In genomic region chr1:27301582-27302199, GRCh38 we compare ENCODE assay signal across 15 cellular contexts. TPM values are rescaled to one million over a fixed set of nuclear protein-coding genes. Genes with fewer than 3 reads are reported as not detected.
DNase-seq lines count a peak whose midpoint lies in the region; ATAC-seq and TF ChIP-seq lines count a peak whose summit lies in the region.
"Had no signal": no experiment of that assay in that cellular context is flagged by ENCODE, and none has a peak within 500 bp of the region (broad histone marks: within the 10 kb centered on the region; RNA-seq: fewer than 3 reads in every experiment).

No MANE protein-coding gene starts in this region.

- H3K4me3 ChIP-seq in H7 (ENCODE audit: insufficient read depth, low read depth, low read length): no peak overlapping the region
- no peak overlapping the region for H3K4me3 ChIP-seq in left lung
- H3K4me3 ChIP-seq: right atrium auricular region had no signal

- peaks cover 19 to 21% of the 10 kb centered on the region in 2 donors for H3K4me1 ChIP-seq in left lung

- H3K4me1 Mint-ChIP-seq in chondrocyte (ENCODE audit: low read depth) (peaks cover 45% of the 10 kb centered on the region), osteocyte (ENCODE audit: unreplicated experiment) (peaks cover 46% of the 10 kb centered on the region), immature natural killer cell (peaks cover 0 to 3% of the 10 kb centered on the region in 2 donors)

- H3K36me3 ChIP-seq in H7 (replicated peaks; ENCODE audit: control insufficient read depth, insufficient read depth, low read length) (no peaks in the 10 kb centered on the region; the same call in none of the 2 replicates), left lung (peaks cover 0 to 92% of the 10 kb centered on the region in 2 donors)

- H3K4me3 Mint-ChIP-seq in chondrocyte (ENCODE audit: unreplicated experiment) (no peak overlapping the region), osteocyte (ENCODE audit: unreplicated experiment) (no peak overlapping the region), immature natural killer cell (no peak overlapping the region)
- H3K4me3 Mint-ChIP-seq: activated T-helper 1 cell treated with anti-CD3 and anti-CD28 coated beads, Interleukin-12 subunit alpha, Interleukin-12 subunit beta, Interleukin-2, Interleukin-4 antibody, amounts not matched to agents 30 ng/mL and 10 ng/mL and 1 ng/mL, durations not matched to agents 14 hours and 24 hours and 36 hours; B cell; natural killer cell treated with Interleukin-12 subunit alpha and Interleukin-12 subunit beta and Interleukin-15 and Interleukin-18, amount 100 ng/mL, for 72 hours had no signal

- H3K27me3 Mint-ChIP-seq in chondrocyte (ENCODE audit: low read depth) (no peaks in the 10 kb centered on the region), osteocyte (ENCODE audit: unreplicated experiment) (no peaks in the 10 kb centered on the region), immature natural killer cell (ENCODE audit: low read depth in 3 of 3) (peaks cover 0 to 2% (median 0%) of the 10 kb centered on the region in 3 donors)
- H3K27me3 Mint-ChIP-seq: B cell; natural killer cell treated with Interleukin-12 subunit alpha and Interleukin-12 subunit beta and Interleukin-15 and Interleukin-18, amount 100 ng/mL, for 72 hours had no signal

- H3K27ac ChIP-seq in left lung: no peak overlapping the region

- TF ChIP-seq CTCF in chondrocyte (IDR thresholded peaks at IDR 0.05) (no peak), osteocyte (IDR thresholded peaks at IDR 0.05) (no peak), left lung (IDR thresholded peaks at IDR 0.05) (no peak)

- H3K27ac Mint-ChIP-seq in chondrocyte (ENCODE audit: unreplicated experiment) (peak overlapping the region; percentile 93), osteocyte (ENCODE audit: unreplicated experiment) (peak overlapping the region; percentile 97), immature natural killer cell (no peak overlapping the region)
- H3K27ac Mint-ChIP-seq: activated T-helper 1 cell treated with anti-CD3 and anti-CD28 coated beads, Interleukin-12 subunit alpha, Interleukin-12 subunit beta, Interleukin-2, Interleukin-4 antibody, amounts not matched to agents 30 ng/mL and 10 ng/mL and 1 ng/mL, durations not matched to agents 14 hours and 24 hours and 36 hours; B cell; natural killer cell treated with Interleukin-12 subunit alpha and Interleukin-12 subunit beta and Interleukin-15 and Interleukin-18, amount 100 ng/mL, for 72 hours had no signal

- intact Hi-C loops in left lung (cut with DNase I): loop anchor here (10.0 kb wide), 2 partner anchors 93 to 313 kb away; partner anchors contain the start of gene GPR3 (in 1 of the 2)

- H3K36me3 Mint-ChIP-seq in chondrocyte (ENCODE audit: low read depth) (peaks cover 8% of the 10 kb centered on the region), osteocyte (ENCODE audit: unreplicated experiment) (peaks cover 16% of the 10 kb centered on the region), immature natural killer cell (peaks cover 9 to 18% (median 11%) of the 10 kb centered on the region in 3 donors)
- H3K36me3 Mint-ChIP-seq: natural killer cell treated with Interleukin-12 subunit alpha and Interleukin-12 subunit beta and Interleukin-15 and Interleukin-18, amount 100 ng/mL, for 72 hours had no signal

- ATAC-seq in left lung (no peak), GM21390 (IDR thresholded peaks at IDR 0.05; ENCODE audit: unreplicated experiment) (no peak)

- DNase-seq in H7 (peak; percentile 57), NCI-H2029 treated with DMSO at 0.1 percent for 48 hours (lab: John Stamatoyannopoulos, UW) (peak; percentile 51), chondrocyte (ENCODE audit: low spot score) (no peak), osteocyte (ENCODE audit: extremely low spot score, unreplicated experiment) (no peak), immature natural killer cell (no peak), left lung (no peak)
- DNase-seq in stimulated activated CD4-positive, alpha-beta T cell treated with anti-CD3 and anti-CD28 coated beads, Interleukin-4, amount 100 ng/mL, for 1 hour: no peak
- DNase-seq: central memory CD4-positive, alpha-beta T cell; stimulated activated CD4-positive, alpha-beta T cell treated with anti-CD3 and anti-CD28 coated beads, Interleukin-1b, Interleukin-23, amount 100 ng/mL, for 48 hours had no signal

- no peaks in the 10 kb centered on the region for H3K27me3 ChIP-seq in H7 (ENCODE audit: control insufficient read depth, insufficient read depth, low read length)
- no peaks in the 10 kb centered on the region for H3K27me3 ChIP-seq in left lung
- H3K27me3 ChIP-seq: right atrium auricular region had no signal

- H3K9me3 ChIP-seq in left lung: no peaks in the 10 kb centered on the region
- H3K9me3 ChIP-seq: right atrium auricular region had no signal

- H3K9me3 Mint-ChIP-seq in chondrocyte (ENCODE audit: low read depth): no peaks in the 10 kb centered on the region
- no peaks in the 10 kb centered on the region for H3K9me3 Mint-ChIP-seq in osteocyte (ENCODE audit: unreplicated experiment)
- H3K9me3 Mint-ChIP-seq in immature natural killer cell: no peaks in the 10 kb centered on the region
- H3K9me3 Mint-ChIP-seq: activated T-helper 1 cell treated with anti-CD3 and anti-CD28 coated beads, Interleukin-12 subunit alpha, Interleukin-12 subunit beta, Interleukin-2, Interleukin-4 antibody, amounts not matched to agents 30 ng/mL and 10 ng/mL and 1 ng/mL, durations not matched to agents 14 hours and 24 hours and 36 hours; natural killer cell treated with Interleukin-12 subunit alpha and Interleukin-12 subunit beta and Interleukin-15 and Interleukin-18, amount 100 ng/mL, for 72 hours had no signal

RNA-seq across cellular contexts. Expression of gene TMEM222, which starts 20.3 kb away (rescaled TPM):
- total RNA-seq in H7 (2014; rRNA removed; shearing (Covaris generic)): 41.0 and 53.4 TPM in 2 replicates
- total RNA-seq in chondrocyte (31.6 to 34.7 TPM (median 34.6 TPM) in 3 replicates), osteocyte (46.5 and 47.1 TPM in 2 replicates), left lung (10 to 100 TPM; 29.4 to 36.0 TPM)
- 10 to 100 TPM; 56.0 to 99.3 (median 69.8) TPM for polyA plus RNA-seq in immature natural killer cell

RNA-seq across cellular contexts. Expression of gene SYTL1, which starts 40.1 kb away (rescaled TPM):
- 5.6 and 6.4 TPM in 2 replicates for total RNA-seq in H7 (2014; rRNA removed; shearing (Covaris generic))
- 0.82 to 1.2 TPM (median 0.85 TPM) in 3 replicates for total RNA-seq in chondrocyte
- 0.46 and 0.97 TPM in 2 replicates for total RNA-seq in osteocyte
- 100 to 1,000 TPM; 157 to 211 (median 158) TPM for polyA plus RNA-seq in immature natural killer cell
- total RNA-seq in left lung: 10 to 100 TPM; 41.4 to 44.1 TPM
- total RNA-seq: frontal cortex had no signal

Comparison
In these comparisons a context has a peak if more than half of its experiments do, and no peak if none do; other contexts are left out.
1. DNase-seq: peak in H7 (single experiment) and NCI-H2029 treated with DMSO at 0.1 percent for 48 hours (single experiment); none in chondrocyte (single experiment), osteocyte (single experiment), immature natural killer cell (0 of 3), left lung (0 of 2) and stimulated activated CD4-positive, alpha-beta T cell treated with anti-CD3 and anti-CD28 coated beads, Interleukin-4, amount 100 ng/mL, for 1 hour (single experiment).
2. H3K27ac Mint-ChIP-seq: peak in chondrocyte (single experiment) and osteocyte (single experiment); none in immature natural killer cell (0 of 6).